8 cellular contexts compared by ENCODE assay signal in the genomic region with DNA sequence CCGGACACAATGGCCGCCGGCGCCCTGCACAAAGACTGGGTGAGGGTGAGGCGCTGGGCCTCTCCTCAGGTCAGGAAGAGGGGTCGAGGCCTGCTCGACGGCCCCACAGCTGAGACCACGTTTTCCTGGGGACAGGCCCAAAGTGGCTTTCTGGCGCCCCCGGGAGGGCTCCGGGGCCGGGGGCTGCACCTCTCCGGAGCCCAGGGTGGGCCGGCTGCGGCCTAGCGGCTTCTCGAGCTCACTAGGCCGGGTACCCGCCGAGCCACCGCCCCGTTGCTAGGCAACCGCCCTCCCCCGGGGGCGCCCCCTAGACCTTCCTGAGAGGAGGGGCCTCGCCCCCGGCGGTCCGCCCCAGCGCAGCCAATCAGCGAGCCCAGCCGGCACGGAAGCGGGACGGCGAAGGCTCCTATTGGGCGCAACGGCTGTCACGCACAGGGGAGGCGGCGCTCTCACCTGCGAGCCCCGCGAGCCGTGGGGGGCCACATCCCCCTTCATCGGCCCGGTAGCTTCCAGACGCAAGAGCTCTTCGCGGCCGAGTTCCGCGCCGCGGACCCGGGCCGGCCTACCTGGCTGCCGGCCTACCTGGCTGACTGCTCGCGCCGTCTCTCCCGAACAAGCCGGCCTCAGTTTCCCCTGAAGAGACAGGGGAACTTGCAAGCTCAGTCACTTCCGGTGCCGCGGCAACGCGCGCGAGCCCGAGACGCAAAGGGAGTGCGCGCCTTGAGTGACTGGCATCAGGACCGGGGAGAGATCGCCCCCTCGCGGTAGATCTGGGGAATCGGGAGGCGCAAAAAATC. TPM values are rescaled to one million over a fixed set of nuclear protein-coding genes. Genes with fewer than 3 reads are reported as not detected.
DNase-seq lines count a peak whose midpoint lies in the region; ATAC-seq and TF ChIP-seq lines count a peak whose summit lies in the region.

No MANE protein-coding gene starts in this region.

- peaks cover 34% of the 10 kb centered on the region for H3K4me1 ChIP-seq in cardiac muscle cell (ENCODE audit: low read depth)

- H3K27ac Mint-ChIP-seq in type B pancreatic cell, result peak overlapping the region; percentile 99

- H3K9me3 Mint-ChIP-seq in type B pancreatic cell, result no peaks in the 10 kb centered on the region

- peaks cover 51% of the 10 kb centered on the region for H3K4me1 Mint-ChIP-seq in type B pancreatic cell (ENCODE audit: unreplicated experiment)

- peak; percentile 85 for ATAC-seq in HG02678 (IDR thresholded peaks at IDR 0.05; ENCODE audit: unreplicated experiment)

- H3K36me3 ChIP-seq in cardiac muscle cell, result no peaks in the 10 kb centered on the region

- H3K27ac ChIP-seq in cardiac muscle cell, result peak overlapping the region; percentile 91

- peaks cover 35% of the 10 kb centered on the region for H3K36me3 Mint-ChIP-seq in type B pancreatic cell

- DNase-seq in NCI-H1105 (lab: John Stamatoyannopoulos, UW), result peak; percentile 99
- peak; percentile 90 for DNase-seq in SKM-1 treated with dmso at 0.1 percent for 144 hours (lab: John Stamatoyannopoulos, UW; ENCODE audit: unreplicated experiment)
- DNase-seq in activated naive CD8-positive, alpha-beta T cell treated with anti-CD3 and anti-CD28 coated beads, Interleukin-2, amount 50 U/mL, for 16 hours (ENCODE audit: low read depth, low spot score), result peak; percentile 96
- DNase-seq in cardiac muscle cell (ENCODE audit: low read depth in 1 of 2, low spot score in 1 of 2), result peak; percentile 98 to 99
- peak; percentile 99 for DNase-seq in pons (ENCODE audit: low spot score)
- peak; percentile 100 for DNase-seq in type B pancreatic cell (ENCODE audit: extremely low spot score, unreplicated experiment)

- H3K27me3 Mint-ChIP-seq in type B pancreatic cell, result no peaks in the 10 kb centered on the region

- H3K9me3 ChIP-seq in cardiac muscle cell (ENCODE audit: low read depth), result no peaks in the 10 kb centered on the region

- H3K4me3 ChIP-seq in cardiac muscle cell, result peak overlapping the region; percentile 68

- peak overlapping the region; percentile 92 for H3K4me3 Mint-ChIP-seq in type B pancreatic cell

- no peaks in the 10 kb centered on the region for H3K27me3 ChIP-seq in cardiac muscle cell

- TF ChIP-seq CTCF in GM12873 (IDR thresholded peaks at IDR 0.05; ENCODE audit: insufficient read depth, low read depth, low read length, missing control alignments) (peak; percentile 87), cardiac muscle cell (IDR thresholded peaks at IDR 0.05; ENCODE audit: low read depth, low read length) (peak; percentile 92), type B pancreatic cell (conservative IDR thresholded peaks at IDR 0.05) (peak; percentile 100)

RNA-seq across cellular contexts. Expression of a gene that starts 0.8 kb away (rescaled TPM):
- 74.6 and 81.2 TPM in 2 replicates for total RNA-seq in cardiac muscle cell
- 37.8 and 40.5 TPM in 2 replicates for polyA plus RNA-seq in cardiac muscle cell
- total RNA-seq in type B pancreatic cell (ENCODE audit: low replicate concordance), result 142 and 243 TPM in 2 replicates

RNA-seq across cellular contexts. Expression of a gene that starts 15.6 kb away (rescaled TPM):
- total RNA-seq in cardiac muscle cell (15.2 and 120 TPM in 2 replicates), type B pancreatic cell (ENCODE audit: low replicate concordance) (45.0 and 130 TPM in 2 replicates)
- polyA plus RNA-seq in cardiac muscle cell, result 12.3 and 91.0 TPM in 2 replicates

Comparison
In these comparisons a context has a peak if more than half of its experiments do, and no peak if none do; other contexts are left out.
1. Peak in every context shown above with its lines: DNase-seq, ATAC-seq, H3K4me3 ChIP-seq and H3K27ac ChIP-seq.